1 cellular context compared by ENCODE assay signal in genomic region chr12:46483572-46484395, GRCh38.
TF ChIP-seq lines count a peak whose summit lies in the region.

No MANE protein-coding gene starts in this region.

TF ChIP-seq in K562, 482 proteins besides CTCF, POLR2A, EP300 and RAD21 (continued from another document):
- TF ChIP-seq KAT2B (IDR thresholded peaks at IDR 0.05; ENCODE audit: low read depth, low read length) (no peak), ZNF696 (CRISPR knock-in tag; conservative IDR thresholded peaks at IDR 0.05) (no peak), CBFA2T3 (IDR thresholded peaks at IDR 0.05) (peak; percentile 45; the same call in 1 of the 2 replicates), ZNF384 (IDR thresholded peaks at IDR 0.05; ENCODE audit: low read depth, low read length) (peak; percentile 50; the same call in 1 of the 2 replicates), FOXK2 (conservative IDR thresholded peaks at IDR 0.05 in 1 of 2, IDR thresholded peaks at IDR 0.05 in 1 of 2; ENCODE audit: low read depth in 2 of 2) (peak in 1 of 2 experiments; percentile 10; a peak in 1 of 4 replicates), GTF2E2 (tag; IDR thresholded peaks at IDR 0.05) (0 out of 2 replicates have a peak, but pooled peaks have one; percentile 50), ZFX (CRISPR knock-in tag; IDR thresholded peaks at IDR 0.05) (0 out of 2 replicates have a peak, but pooled peaks have one; percentile 21), ZBTB1 (CRISPR knock-in tag; IDR thresholded peaks at IDR 0.05; ENCODE audit: borderline replicate concordance, low read depth) (no peak), TCF3 (CRISPR knock-in tag; IDR thresholded peaks at IDR 0.05) (peak; percentile 46), SMARCA4 (IDR thresholded peaks at IDR 0.05) (peak; percentile 71; the same call in 1 of the 2 replicates), THRAP3 (IDR thresholded peaks at IDR 0.05; ENCODE audit: borderline replicate concordance) (no peak), ZNF318 (IDR thresholded peaks at IDR 0.05; ENCODE audit: borderline replicate concordance in 1 of 2, low read depth in 1 of 2) (0 out of 4 replicates have a peak, but pooled peaks of 1 of the 2 experiments have one; percentile 22), CEBPB (tag; IDR thresholded peaks at IDR 0.05) (peak; percentile 27; the same call in 1 of the 2 replicates), ZNF175 (CRISPR knock-in tag; IDR thresholded peaks at IDR 0.05; ENCODE audit: low read depth) (peak; percentile 9; the same call in 1 of the 2 replicates), ZNF584 (CRISPR knock-in tag; IDR thresholded peaks at IDR 0.05; ENCODE audit: low read depth) (peak; percentile 56; the same call in 1 of the 2 replicates), GTF2A2 (tag; IDR thresholded peaks at IDR 0.05) (peak; percentile 59; the same call in 1 of the 2 replicates), HDGF (IDR thresholded peaks at IDR 0.05) (no peak), CEBPG (CRISPR knock-in tag; IDR thresholded peaks at IDR 0.05) (no peak; the same call in 1 of the 2 replicates), CEBPG (tag; conservative IDR thresholded peaks at IDR 0.05 in 1 of 2, IDR thresholded peaks at IDR 0.05 in 1 of 2) (0 out of 4 replicates have a peak, but pooled peaks of 1 of the 2 experiments have one; percentile 29), JUND (IDR thresholded peaks at IDR 0.05; ENCODE audit: borderline replicate concordance, low read depth, low read length) (no peak), JUND (tag; IDR thresholded peaks at IDR 0.05; ENCODE audit: borderline replicate concordance, low read depth, low read length) (0 out of 3 replicates have a peak, but pooled peaks have one; percentile 11), POU5F1 (IDR thresholded peaks at IDR 0.05; ENCODE audit: borderline replicate concordance, low read depth, low read length, partially characterized antibody) (no peak), KHSRP (IDR thresholded peaks at IDR 0.05) (0 out of 2 replicates have a peak, but pooled peaks have one; percentile 13), DPF2 (IDR thresholded peaks at IDR 0.05) (peak; percentile 65; the same call in 1 of the 2 replicates), NR2C1 (IDR thresholded peaks at IDR 0.05) (peak; percentile 36; the same call in 1 of the 2 replicates), NR2C1 (tag; IDR thresholded peaks at IDR 0.05) (peak; percentile 54; the same call in 1 of the 2 replicates), ZNF263 (CRISPR knock-in tag; IDR thresholded peaks at IDR 0.05; ENCODE audit: borderline replicate concordance) (no peak), ETV1 (tag; conservative IDR thresholded peaks at IDR 0.05; ENCODE audit: low read depth) (peak; percentile 66), FUS (optimal IDR thresholded peaks at IDR 0.05; ENCODE audit: low read depth, low read length) (no peak), DACH1 (IDR thresholded peaks at IDR 0.05; ENCODE audit: partially characterized antibody) (peak; percentile 39), TEAD4 (IDR thresholded peaks at IDR 0.05; ENCODE audit: low read length) (peak; percentile 34; the same call in 1 of the 2 replicates), TEAD4 (CRISPR knock-in tag; IDR thresholded peaks at IDR 0.05; ENCODE audit: borderline replicate concordance) (no peak), NR2C2 (CRISPR knock-in tag; IDR thresholded peaks at IDR 0.05) (no peak), NR2C2 (tag; IDR thresholded peaks at IDR 0.05) (peak; percentile 80), L3MBTL2 (IDR thresholded peaks at IDR 0.05) (0 out of 2 replicates have a peak, but pooled peaks have one; percentile 11), CTCFL (IDR thresholded peaks at IDR 0.05; ENCODE audit: borderline replicate concordance, insufficient read depth, low read depth, low read length, poor library complexity, severe bottlenecking) (no peak), COPS2 (conservative IDR thresholded peaks at IDR 0.05) (no peak), LEF1 (IDR thresholded peaks at IDR 0.05) (peak; percentile 62; the same call in 1 of the 2 replicates), CREB5 (CRISPR knock-in tag; IDR thresholded peaks at IDR 0.05) (0 out of 2 replicates have a peak, but pooled peaks have one; percentile 7), SMARCE1 (IDR thresholded peaks at IDR 0.05) (0 out of 2 replicates have a peak, but pooled peaks have one; percentile 30), CXXC5 (CRISPR knock-in tag; IDR thresholded peaks at IDR 0.05) (0 out of 2 replicates have a peak, but pooled peaks have one; percentile 50), ZNF41 (CRISPR knock-in tag; conservative IDR thresholded peaks at IDR 0.05) (no peak), SRF (CRISPR knock-in tag; IDR thresholded peaks at IDR 0.05) (peak in 1 of 2 experiments; percentile 18; a peak in 1 of 4 replicates), HDAC3 (IDR thresholded peaks at IDR 0.05; ENCODE audit: borderline replicate concordance, partially characterized antibody) (peak; percentile 35), PRDM10 (IDR thresholded peaks at IDR 0.05; ENCODE audit: partially characterized antibody) (no peak), FOSL1 (tag; conservative IDR thresholded peaks at IDR 0.05) (peak; percentile 54), MNT (conservative IDR thresholded peaks at IDR 0.05) (no peak), TFAP4 (CRISPR knock-in tag; IDR thresholded peaks at IDR 0.05; ENCODE audit: borderline replicate concordance) (peak; percentile 31; the same call in 1 of the 2 replicates), ARID1B (IDR thresholded peaks at IDR 0.05) (peak; percentile 75), KLF6 (CRISPR knock-in tag; IDR thresholded peaks at IDR 0.05; ENCODE audit: borderline replicate concordance) (peak; percentile 32; the same call in 1 of the 2 replicates)
